ENCODE assay signal across 8 cellular contexts in the genomic region with DNA sequence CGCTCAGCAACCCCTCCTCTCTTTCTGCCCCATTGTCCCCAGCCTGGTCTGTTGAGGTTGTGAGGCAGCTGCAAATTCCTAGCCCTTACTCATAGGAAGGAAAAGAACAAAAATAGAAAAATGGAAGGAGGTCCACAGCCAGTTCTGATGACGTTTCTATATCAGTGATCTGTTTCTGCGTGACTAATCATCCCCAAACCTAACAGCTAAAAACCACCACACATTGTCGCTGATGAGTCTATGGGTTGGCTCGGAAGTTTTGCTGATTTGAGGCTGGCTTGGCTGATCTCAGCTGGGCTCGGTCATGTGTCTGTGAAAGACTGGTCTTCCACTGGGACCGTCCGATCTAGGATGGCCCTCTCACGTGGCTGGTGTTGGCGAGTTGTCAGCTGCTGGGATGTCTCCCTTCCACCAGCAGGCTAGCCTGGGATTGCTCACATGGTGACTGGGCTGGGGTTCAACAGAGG.
DNase-seq lines count a peak whose midpoint lies in the region; ATAC-seq and TF ChIP-seq lines count a peak whose summit lies in the region.

No MANE protein-coding gene starts in this region.

- H3K27me3 ChIP-seq in RWPE2 (ENCODE audit: insufficient read depth, poor library complexity, severe bottlenecking): no peaks in the 10 kb centered on the region

- TF ChIP-seq CTCF in RWPE2 (IDR thresholded peaks at IDR 0.05; ENCODE audit: poor library complexity, severe bottlenecking) (no peak), fibroblast of mammary gland (conservative IDR thresholded peaks at IDR 0.05; ENCODE audit: control insufficient read depth, insufficient read depth, low read depth, low read length) (no peak)

- ATAC-seq in RWPE2 (ENCODE audit: low read depth) (peak; percentile 75), HG03571 (IDR thresholded peaks at IDR 0.05; ENCODE audit: unreplicated experiment) (no peak), GM19351 (IDR thresholded peaks at IDR 0.05; ENCODE audit: unreplicated experiment) (no peak)

- H3K4me1 ChIP-seq in RWPE2 (ENCODE audit: insufficient read depth, poor library complexity, severe bottlenecking): peaks cover 18% of the 10 kb centered on the region

- H3K36me3 ChIP-seq in RWPE2 (ENCODE audit: low read depth): no peaks in the 10 kb centered on the region

- peak; percentile 98 for DNase-seq in EL
- no peak for DNase-seq in RWPE2 (ENCODE audit: low spot score)
- peak; percentile 100 for DNase-seq in fibroblast of mammary gland (ENCODE audit: low read depth)
- peak; percentile 67 for DNase-seq in renal cortical epithelial cell (ENCODE audit: low read depth)
- no peak for DNase-seq in stimulated activated CD4-positive, alpha-beta T cell treated with anti-CD3 and anti-CD28 coated beads, Interleukin-2, amount 100 ng/mL, for 24 hours
- no peak for DNase-seq in NCI-H146 (lab: John Stamatoyannopoulos, UW)

- H3K27ac ChIP-seq in RWPE2 (ENCODE audit: poor library complexity, severe bottlenecking): peak overlapping the region; percentile 16

- H3K4me3 ChIP-seq in RWPE2 (ENCODE audit: severe bottlenecking) (no peak overlapping the region), fibroblast of mammary gland (ENCODE audit: control insufficient read depth, low read depth, low read length) (no peak overlapping the region)

- H3K9me3 ChIP-seq in RWPE2 (ENCODE audit: severe bottlenecking): no peaks in the 10 kb centered on the region

Comparison
In these comparisons a context has a peak if more than half of its experiments do, and no peak if none do; other contexts are left out.
1. DNase-seq: peak in EL (single experiment), fibroblast of mammary gland (single experiment) and renal cortical epithelial cell (single experiment); none in RWPE2 (single experiment), stimulated activated CD4-positive, alpha-beta T cell treated with anti-CD3 and anti-CD28 coated beads, Interleukin-2, amount 100 ng/mL, for 24 hours (0 of 2) and NCI-H146 (single experiment).